Comparison of ENCODE assay signal across 8 cellular contexts in the genomic region with DNA sequence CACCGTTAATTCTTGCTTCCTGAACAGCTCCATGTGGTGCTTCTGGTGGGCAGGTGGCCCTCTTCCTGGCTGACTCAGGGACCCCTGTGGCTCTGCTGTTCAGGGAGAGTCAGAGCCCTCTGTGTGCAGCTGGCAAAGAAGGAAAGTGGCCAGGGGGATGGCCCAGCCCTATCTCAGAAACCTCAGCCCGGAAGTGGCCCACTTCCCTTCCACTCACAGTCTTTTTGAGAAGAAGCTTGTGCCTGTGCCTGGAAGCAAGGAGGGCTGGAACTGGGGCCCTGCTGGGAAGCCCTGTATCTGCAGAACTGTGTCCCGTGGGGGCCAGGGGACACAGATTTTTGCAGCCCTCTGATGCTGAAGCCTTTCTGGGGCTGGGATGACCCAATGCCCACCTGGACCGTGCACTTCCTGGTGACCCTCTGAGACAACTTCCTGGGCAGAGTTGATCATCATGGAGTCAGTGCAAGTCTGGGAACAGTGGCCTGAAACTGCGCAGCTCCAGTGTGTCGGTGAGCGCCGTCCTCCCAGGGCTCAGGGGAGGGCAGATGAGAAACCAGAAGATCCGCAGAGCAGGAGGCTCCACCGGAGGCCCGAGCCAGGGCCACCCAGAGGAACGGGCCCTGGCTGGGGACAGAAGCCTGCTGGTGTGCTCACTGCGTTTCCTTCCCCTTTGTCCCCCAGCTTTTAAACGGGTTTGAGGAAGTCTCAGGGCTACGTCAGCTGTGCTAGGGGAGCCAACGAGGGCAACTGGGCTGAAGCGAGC.
DNase-seq lines count a peak whose midpoint lies in the region; ATAC-seq and TF ChIP-seq lines count a peak whose summit lies in the region.

No MANE protein-coding gene starts in this region.

- 23 to 46% (median 33%) methylated on average over 15 to 17 of the region's 17 CpGs for WGBS in spleen, 5 donors

- no peaks in the 10 kb centered on the region for H3K36me3 ChIP-seq in Peyer's patch
- no peaks in the 10 kb centered on the region for H3K36me3 ChIP-seq in spleen

- no peaks in the 10 kb centered on the region for H3K4me1 ChIP-seq in Peyer's patch
- H3K4me1 ChIP-seq in spleen = peaks cover 0 to 32% (median 20%) of the 10 kb centered on the region in 6 donors

- no peaks in the 10 kb centered on the region for H3K9me3 ChIP-seq in Peyer's patch
- no peaks in the 10 kb centered on the region for H3K9me3 ChIP-seq in spleen

- DNase-seq in NCI-H1694 treated with DMSO at 0.1 percent for 48 hours (lab: John Stamatoyannopoulos, UW) (peak; percentile 10), NCI-H1694 (lab: John Stamatoyannopoulos, UW) (no peak), Peyer's patch (peak; percentile 32 to 65 (median 43)), Right ventricle myocardium inferior (ENCODE audit: missing footprints) (peak; percentile 85), spleen (peak; percentile 90), NCI-H2196 treated with DMSO at 0.1 percent for 48 hours (lab: John Stamatoyannopoulos, UW; ENCODE audit: unreplicated experiment) (no peak)

- ATAC-seq in Right ventricle myocardium inferior = peak; percentile 45
- ATAC-seq in HG03135 (IDR thresholded peaks at IDR 0.05; ENCODE audit: unreplicated experiment) = no peak
- ATAC-seq in esophagus mucosa = no peak

- peak overlapping the region in 3 of 4 donors; percentile 13 to 47 (median 39) for H3K27ac ChIP-seq in Peyer's patch
- peak overlapping the region; percentile 60 to 89 (median 82) for H3K27ac ChIP-seq in spleen

- TF ChIP-seq CTCF in Peyer's patch (IDR thresholded peaks at IDR 0.05) (no peak), spleen (IDR thresholded peaks at IDR 0.05 in 8 of 11, conservative IDR thresholded peaks at IDR 0.05 in 3 of 11) (no peak)

- intact Hi-C loops in Right ventricle myocardium inferior (cut with DNase I) (no loop called here), spleen (cut with DNase I; ENCODE audit: low total_unique reads) (no loop called here)

- H3K4me3 ChIP-seq in Peyer's patch = peak overlapping the region in 3 of 4 donors; percentile 5 to 25 (median 21)
- peak overlapping the region; percentile 13 to 68 (median 30) for H3K4me3 ChIP-seq in spleen

- TF ChIP-seq POLR2A in Peyer's patch (IDR thresholded peaks at IDR 0.05) = no peak
- peak in 1 of 3 donors; percentile 36 for TF ChIP-seq POLR2A in spleen (IDR thresholded peaks at IDR 0.05)

- H3K27me3 ChIP-seq in Peyer's patch = no peaks in the 10 kb centered on the region
- no peaks in the 10 kb centered on the region for H3K27me3 ChIP-seq in spleen (replicated peaks in 1 of 7)

Comparison
In these comparisons a context has a peak if more than half of its experiments do, and no peak if none do; other contexts are left out.
1. DNase-seq: peak in NCI-H1694 treated with DMSO at 0.1 percent for 48 hours (single experiment), Peyer's patch (3 of 3), Right ventricle myocardium inferior (single experiment) and spleen (single experiment); none in NCI-H1694 (single experiment) and NCI-H2196 treated with DMSO at 0.1 percent for 48 hours (single experiment).